21 cellular contexts compared by ENCODE assay signal in genomic region chr6:102494808-102495207, GRCh38.
"Had no signal": no experiment of that assay in that cellular context is flagged by ENCODE, and none has a peak within 500 bp of the region (broad histone marks: within the 10 kb centered on the region; RNA-seq: fewer than 3 reads in every experiment).

No MANE protein-coding gene starts in this region.

- DNase-seq: colonic mucosa; cortex of kidney; dermis blood vessel endothelial cell; dorsolateral prefrontal cortex; effector CD4-positive, alpha-beta T cell; effector CD8-positive, alpha-beta T cell; effector memory CD4-positive, alpha-beta T cell; effector memory CD8-positive, alpha-beta T cell; endodermal cell; erythroblast; esophagus squamous epithelium; foreskin fibroblast; foreskin keratinocyte; foreskin melanocyte; gastrocnemius medialis; glutamatergic neuron; head of caudate nucleus; heart left ventricle; heart right ventricle had no signal

- ATAC-seq: effector memory CD8-positive, alpha-beta T cell; esophagus mucosa; foreskin keratinocyte; gastrocnemius medialis; gastroesophageal sphincter; heart left ventricle; heart right ventricle had no signal
